8 cellular contexts compared by ENCODE assay signal in genomic region chr19:46784262-46785053, GRCh38. TPM values are rescaled to one million over a fixed set of nuclear protein-coding genes. Genes with fewer than 3 reads are reported as not detected.
DNase-seq lines count a peak whose midpoint lies in the region; TF ChIP-seq lines count a peak whose summit lies in the region.

No MANE protein-coding gene starts in this region.

- peak overlapping the region; percentile 25 to 97 for H3K27ac ChIP-seq in tibial artery

- peak; percentile 36 for TF ChIP-seq CTCF in epithelial cell of esophagus (IDR thresholded peaks at IDR 0.05; ENCODE audit: insufficient read depth, low read depth, low read length, missing control alignments)
- TF ChIP-seq CTCF in tibial artery (IDR thresholded peaks at IDR 0.05): no peak

- H3K27me3 ChIP-seq in HAP-1 (ENCODE audit: low read depth): no peaks in the 10 kb centered on the region
- H3K27me3 ChIP-seq in tibial artery: no peaks in the 10 kb centered on the region

- DNase-seq in DMS53 (lab: John Stamatoyannopoulos, UW) (peak; percentile 85), HAP-1 (ENCODE audit: low spot score in 2 of 2) (peak; percentile 93 to 95), NCI-H510A (lab: John Stamatoyannopoulos, UW) (peak; percentile 87), epithelial cell of esophagus (ENCODE audit: low read depth) (peak; percentile 96), myocyte (ENCODE audit: low read depth) (peak; percentile 23), tibial artery (peak; percentile 73 to 75), retina (no peak)
- DNase-seq in activated CD4-positive, alpha-beta T cell treated with anti-CD3 and anti-CD28 coated beads, Interleukin-2, amount 50 U/mL, for 48 hours: peak; percentile 74 to 80

- peaks cover 13% of the 10 kb centered on the region for H3K4me1 ChIP-seq in HAP-1
- peaks cover 0 to 45% (median 32%) of the 10 kb centered on the region in 4 donors for H3K4me1 ChIP-seq in tibial artery

- peak overlapping the region; percentile 94 for H3K4me3 ChIP-seq in HAP-1
- H3K4me3 ChIP-seq in epithelial cell of esophagus (ENCODE audit: low read length): peak overlapping the region; percentile 98
- peak overlapping the region; percentile 92 to 95 for H3K4me3 ChIP-seq in tibial artery

- in situ Hi-C loops in HAP-1 (cut with MboI; ENCODE audit: low sequenced_read_pairs): no loop called here

- intact Hi-C loops in tibial artery (cut with DNase I; ENCODE audit: low total_unique reads): loop anchor here (5.0 kb wide), 1 partner anchor 38 kb away; no protein-coding TSS in a partner anchor

- H3K9me3 ChIP-seq in HAP-1 (no peaks in the 10 kb centered on the region), tibial artery (no peaks in the 10 kb centered on the region)

- H3K36me3 ChIP-seq in HAP-1 (replicated peaks) (peaks cover 75% of the 10 kb centered on the region), tibial artery (peaks cover 29 to 47% (median 32%) of the 10 kb centered on the region in 3 donors)

RNA-seq across cellular contexts. Expression of gene SLC1A5, which starts 3.9 kb away (rescaled TPM):
- total RNA-seq in myocyte: 32.8 and 49.0 TPM in 2 replicates
- 167 TPM for polyA plus RNA-seq in myocyte (2012)

RNA-seq across cellular contexts. Expression of gene STRN4, which starts 38.2 kb away (rescaled TPM):
- total RNA-seq in myocyte: 75.0 and 82.5 TPM in 2 replicates
- polyA plus RNA-seq in myocyte (2012): 55.1 TPM

RNA-seq across cellular contexts. Expression of gene FKRP, which starts 38.6 kb away (rescaled TPM):
- 19.2 and 24.8 TPM in 2 replicates for total RNA-seq in myocyte
- polyA plus RNA-seq in myocyte (2012): 22.3 TPM
